1 cellular context compared by ENCODE assay signal in the genomic region with DNA sequence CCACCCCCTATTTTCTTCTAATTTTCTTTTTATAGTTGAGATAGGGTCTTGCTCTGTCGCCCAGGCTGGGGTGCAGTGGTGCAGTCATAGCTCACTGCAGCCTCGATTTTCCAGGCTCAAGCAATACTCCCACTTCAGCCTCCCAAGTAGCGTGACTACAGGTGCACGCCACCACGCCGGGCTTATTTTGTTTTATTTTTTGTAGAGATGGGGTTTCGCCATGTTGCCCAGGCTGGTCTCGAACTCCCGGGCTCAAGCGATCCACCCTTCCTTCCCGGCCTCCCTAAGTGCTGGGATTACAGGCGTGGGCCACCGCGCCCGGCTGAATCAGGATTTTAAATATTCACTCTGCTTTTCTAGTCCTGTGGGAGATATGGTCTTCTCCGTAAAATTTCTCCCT.
TF ChIP-seq lines count a peak whose summit lies in the region.

No MANE protein-coding gene starts in this region.

TF ChIP-seq in GM23338, 12 proteins besides CTCF, POLR2A, EP300 and RAD21 (continued from another document):
- TF ChIP-seq, protein P1, sequence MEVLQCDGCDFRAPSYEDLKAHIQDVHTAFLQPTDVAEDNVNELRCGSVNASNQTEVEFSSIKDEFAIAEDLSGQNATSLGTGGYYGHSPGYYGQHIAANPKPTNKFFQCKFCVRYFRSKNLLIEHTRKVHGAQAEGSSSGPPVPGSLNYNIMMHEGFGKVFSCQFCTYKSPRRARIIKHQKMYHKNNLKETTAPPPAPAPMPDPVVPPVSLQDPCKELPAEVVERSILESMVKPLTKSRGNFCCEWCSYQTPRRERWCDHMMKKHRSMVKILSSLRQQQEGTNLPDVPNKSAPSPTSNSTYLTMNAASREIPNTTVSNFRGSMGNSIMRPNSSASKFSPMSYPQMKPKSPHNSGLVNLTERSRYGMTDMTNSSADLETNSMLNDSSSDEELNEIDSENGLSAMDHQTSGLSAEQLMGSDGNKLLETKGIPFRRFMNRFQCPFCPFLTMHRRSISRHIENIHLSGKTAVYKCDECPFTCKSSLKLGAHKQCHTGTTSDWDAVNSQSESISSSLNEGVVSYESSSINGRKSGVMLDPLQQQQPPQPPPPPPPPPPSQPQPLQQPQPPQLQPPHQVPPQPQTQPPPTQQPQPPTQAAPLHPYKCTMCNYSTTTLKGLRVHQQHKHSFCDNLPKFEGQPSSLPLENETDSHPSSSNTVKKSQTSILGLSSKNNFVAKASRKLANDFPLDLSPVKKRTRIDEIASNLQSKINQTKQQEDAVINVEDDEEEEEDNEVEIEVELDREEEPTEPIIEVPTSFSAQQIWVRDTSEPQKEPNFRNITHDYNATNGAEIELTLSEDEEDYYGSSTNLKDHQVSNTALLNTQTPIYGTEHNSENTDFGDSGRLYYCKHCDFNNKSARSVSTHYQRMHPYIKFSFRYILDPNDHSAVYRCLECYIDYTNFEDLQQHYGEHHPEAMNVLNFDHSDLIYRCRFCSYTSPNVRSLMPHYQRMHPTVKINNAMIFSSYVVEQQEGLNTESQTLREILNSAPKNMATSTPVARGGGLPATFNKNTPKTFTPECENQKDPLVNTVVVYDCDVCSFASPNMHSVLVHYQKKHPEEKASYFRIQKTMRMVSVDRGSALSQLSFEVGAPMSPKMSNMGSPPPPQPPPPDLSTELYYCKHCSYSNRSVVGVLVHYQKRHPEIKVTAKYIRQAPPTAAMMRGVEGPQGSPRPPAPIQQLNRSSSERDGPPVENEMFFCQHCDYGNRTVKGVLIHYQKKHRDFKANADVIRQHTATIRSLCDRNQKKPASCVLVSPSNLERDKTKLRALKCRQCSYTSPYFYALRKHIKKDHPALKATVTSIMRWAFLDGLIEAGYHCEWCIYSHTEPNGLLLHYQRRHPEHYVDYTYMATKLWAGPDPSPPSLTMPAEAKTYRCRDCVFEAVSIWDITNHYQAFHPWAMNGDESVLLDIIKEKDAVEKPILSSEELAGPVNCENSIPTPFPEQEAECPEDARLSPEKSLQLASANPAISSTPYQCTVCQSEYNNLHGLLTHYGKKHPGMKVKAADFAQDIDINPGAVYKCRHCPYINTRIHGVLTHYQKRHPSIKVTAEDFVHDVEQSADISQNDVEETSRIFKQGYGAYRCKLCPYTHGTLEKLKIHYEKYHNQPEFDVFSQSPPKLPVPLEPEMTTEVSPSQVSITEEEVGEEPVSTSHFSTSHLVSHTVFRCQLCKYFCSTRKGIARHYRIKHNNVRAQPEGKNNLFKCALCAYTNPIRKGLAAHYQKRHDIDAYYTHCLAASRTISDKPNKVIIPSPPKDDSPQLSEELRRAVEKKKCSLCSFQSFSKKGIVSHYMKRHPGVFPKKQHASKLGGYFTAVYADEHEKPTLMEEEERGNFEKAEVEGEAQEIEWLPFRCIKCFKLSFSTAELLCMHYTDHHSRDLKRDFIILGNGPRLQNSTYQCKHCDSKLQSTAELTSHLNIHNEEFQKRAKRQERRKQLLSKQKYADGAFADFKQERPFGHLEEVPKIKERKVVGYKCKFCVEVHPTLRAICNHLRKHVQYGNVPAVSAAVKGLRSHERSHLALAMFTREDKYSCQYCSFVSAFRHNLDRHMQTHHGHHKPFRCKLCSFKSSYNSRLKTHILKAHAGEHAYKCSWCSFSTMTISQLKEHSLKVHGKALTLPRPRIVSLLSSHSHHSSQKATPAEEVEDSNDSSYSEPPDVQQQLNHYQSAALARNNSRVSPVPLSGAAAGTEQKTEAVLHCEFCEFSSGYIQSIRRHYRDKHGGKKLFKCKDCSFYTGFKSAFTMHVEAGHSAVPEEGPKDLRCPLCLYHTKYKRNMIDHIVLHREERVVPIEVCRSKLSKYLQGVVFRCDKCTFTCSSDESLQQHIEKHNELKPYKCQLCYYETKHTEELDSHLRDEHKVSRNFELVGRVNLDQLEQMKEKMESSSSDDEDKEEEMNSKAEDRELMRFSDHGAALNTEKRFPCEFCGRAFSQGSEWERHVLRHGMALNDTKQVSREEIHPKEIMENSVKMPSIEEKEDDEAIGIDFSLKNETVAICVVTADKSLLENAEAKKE (CRISPR knock-in tag; IDR thresholded peaks at IDR 0.05) = no peak
- no peak for TF ChIP-seq EZH2 (IDR thresholded peaks at IDR 0.05; ENCODE audit: low read depth, unreplicated experiment)
- no peak for TF ChIP-seq ZNF331 (CRISPR knock-in tag; IDR thresholded peaks at IDR 0.05; ENCODE audit: low read depth)
- TF ChIP-seq STAT1 (IDR thresholded peaks at IDR 0.05; ENCODE audit: unreplicated experiment) = no peak
